Comparison of ENCODE assay signal across 1 cellular context in genomic region chr10:93542358-93542791, GRCh38.
TF ChIP-seq lines count a peak whose summit lies in the region.

No MANE protein-coding gene starts in this region.

TF ChIP-seq in HEK293, 187 proteins besides CTCF, POLR2A, EP300 and RAD21 (continued from another document and continues in another):
- TF ChIP-seq SCRT1 (tag by site-specific recombination; IDR thresholded peaks at IDR 0.05; ENCODE audit: borderline replicate concordance) = no peak
- no peak for TF ChIP-seq ZFP3 (tag by site-specific recombination; IDR thresholded peaks at IDR 0.05; ENCODE audit: low read depth)
- no peak for TF ChIP-seq ZNF555 (tag by site-specific recombination; conservative IDR thresholded peaks at IDR 0.05)
- TF ChIP-seq ZNF23 (tag by site-specific recombination; IDR thresholded peaks at IDR 0.05; ENCODE audit: borderline replicate concordance) = no peak
- TF ChIP-seq ZNF529 (tag by site-specific recombination; IDR thresholded peaks at IDR 0.05; ENCODE audit: insufficient replicate concordance) = no peak
- no peak for TF ChIP-seq TCF7L2 (IDR thresholded peaks at IDR 0.05; ENCODE audit: borderline replicate concordance, low read depth, low read length)
- TF ChIP-seq ZNF548 (tag by site-specific recombination; IDR thresholded peaks at IDR 0.05) = no peak
- no peak for TF ChIP-seq ZNF473 (tag by site-specific recombination; IDR thresholded peaks at IDR 0.05)
- TF ChIP-seq ZNF571 (tag by site-specific recombination; IDR thresholded peaks at IDR 0.05) = no peak
- TF ChIP-seq ZNF404 (tag by site-specific recombination; IDR thresholded peaks at IDR 0.05) = no peak
- TF ChIP-seq SETDB1 (IDR thresholded peaks at IDR 0.05; ENCODE audit: insufficient read length, low read length) = no peak
- no peak for TF ChIP-seq GLIS1 (tag by site-specific recombination; IDR thresholded peaks at IDR 0.05)
- no peak for TF ChIP-seq ZNF488 (tag by site-specific recombination; IDR thresholded peaks at IDR 0.05)
- no peak for TF ChIP-seq ZNF280C (tag by site-specific recombination; IDR thresholded peaks at IDR 0.05)
- 0 out of 2 replicates have a peak, but pooled peaks have one; percentile 32 for TF ChIP-seq ZBTB10 (tag by site-specific recombination; IDR thresholded peaks at IDR 0.05)
- no peak for TF ChIP-seq ZNF623 (tag by site-specific recombination; IDR thresholded peaks at IDR 0.05)
- TF ChIP-seq REST (tag by site-specific recombination; IDR thresholded peaks at IDR 0.05) = peak; percentile 49; the same call in 1 of the 2 replicates
- TF ChIP-seq ZBTB6 (tag by site-specific recombination; IDR thresholded peaks at IDR 0.05) = no peak
- no peak; the same call in 1 of the 2 replicates for TF ChIP-seq SP3 (tag by site-specific recombination; IDR thresholded peaks at IDR 0.05)
- TF ChIP-seq ZNF560 (tag by site-specific recombination; IDR thresholded peaks at IDR 0.05; ENCODE audit: borderline replicate concordance) = no peak
- TF ChIP-seq BCL6B (tag by site-specific recombination; IDR thresholded peaks at IDR 0.05) = peak; percentile 81
- no peak for TF ChIP-seq ZNF654 (tag by site-specific recombination; IDR thresholded peaks at IDR 0.05; ENCODE audit: low read depth)
- TF ChIP-seq GLIS2 (tag by site-specific recombination; IDR thresholded peaks at IDR 0.05) = no peak
- TF ChIP-seq ZNF510 (tag by site-specific recombination; IDR thresholded peaks at IDR 0.05; ENCODE audit: insufficient replicate concordance) = no peak
- TF ChIP-seq PRDM1 (tag by site-specific recombination; IDR thresholded peaks at IDR 0.05) = peak; percentile 35; the same call in 1 of the 2 replicates
- no peak for TF ChIP-seq ZBTB44 (tag by site-specific recombination; IDR thresholded peaks at IDR 0.05)
- no peak for TF ChIP-seq ZNF704 (tag by site-specific recombination; IDR thresholded peaks at IDR 0.05)
- no peak for TF ChIP-seq YY1 (tag by site-specific recombination; IDR thresholded peaks at IDR 0.05)
- TF ChIP-seq ZNF658 (tag by site-specific recombination; IDR thresholded peaks at IDR 0.05) = no peak
- TF ChIP-seq ZNF777 (tag by site-specific recombination; IDR thresholded peaks at IDR 0.05; ENCODE audit: borderline replicate concordance) = 0 out of 2 replicates have a peak, but pooled peaks have one; percentile 12
- TF ChIP-seq SCRT2 (tag by site-specific recombination; IDR thresholded peaks at IDR 0.05) = no peak
- TF ChIP-seq ZNF2 (tag by site-specific recombination; IDR thresholded peaks at IDR 0.05) = 0 out of 2 replicates have a peak, but pooled peaks have one; percentile 13
- TF ChIP-seq ZNF354C (tag by site-specific recombination; IDR thresholded peaks at IDR 0.05; ENCODE audit: borderline replicate concordance, low read depth) = no peak
- no peak for TF ChIP-seq ZBTB1 (tag by site-specific recombination; IDR thresholded peaks at IDR 0.05)
- TF ChIP-seq ZNF366 (tag by site-specific recombination; conservative IDR thresholded peaks at IDR 0.05) = peak; percentile 67; the same call in 1 of the 2 replicates
- TF ChIP-seq KLF9 (tag by site-specific recombination; IDR thresholded peaks at IDR 0.05; ENCODE audit: low read depth) = no peak
- no peak for TF ChIP-seq HOXA7 (CRISPR knock-in tag; IDR thresholded peaks at IDR 0.05; ENCODE audit: borderline replicate concordance)
- TF ChIP-seq ZNF184 (tag by site-specific recombination; IDR thresholded peaks at IDR 0.05) = peak; percentile 88
- peak; percentile 57 for TF ChIP-seq ZNF335 (tag by site-specific recombination; conservative IDR thresholded peaks at IDR 0.05)
- TF ChIP-seq ZNF600 (tag by site-specific recombination; IDR thresholded peaks at IDR 0.05) = peak; percentile 66
- TF ChIP-seq ZNF544 (tag by site-specific recombination; IDR thresholded peaks at IDR 0.05) = peak; percentile 54
- no peak for TF ChIP-seq ZBTB11 (tag by site-specific recombination; conservative IDR thresholded peaks at IDR 0.05; ENCODE audit: low read depth)
- TF ChIP-seq TRIM28 (IDR thresholded peaks at IDR 0.05; ENCODE audit: borderline replicate concordance, low read length) = no peak
- peak; percentile 67; the same call in 1 of the 2 replicates for TF ChIP-seq MZF1 (tag by site-specific recombination; IDR thresholded peaks at IDR 0.05; ENCODE audit: borderline replicate concordance)
- no peak for TF ChIP-seq GFI1B (tag by site-specific recombination; IDR thresholded peaks at IDR 0.05)
- no peak for TF ChIP-seq ZNF707 (tag by site-specific recombination; IDR thresholded peaks at IDR 0.05)
- TF ChIP-seq ZNF48 (tag by site-specific recombination; IDR thresholded peaks at IDR 0.05) = no peak
